1 cellular context compared by ENCODE assay signal in genomic region chr18:48488388-48488850, GRCh38.
TF ChIP-seq lines count a peak whose summit lies in the region.

No MANE protein-coding gene starts in this region.

TF ChIP-seq in HepG2, 621 proteins besides CTCF, POLR2A, EP300 and RAD21 (continued from another document and continues in another):
- TF ChIP-seq MNT (IDR thresholded peaks at IDR 0.05) (0 out of 2 replicates have a peak, but pooled peaks have one; percentile 29), ZNF614 (CRISPR knock-in tag; IDR thresholded peaks at IDR 0.05; ENCODE audit: borderline replicate concordance) (peak; percentile 85), SUZ12 (IDR thresholded peaks at IDR 0.05; ENCODE audit: low read depth, low read length) (no peak), AKNA (CRISPR knock-in tag; IDR thresholded peaks at IDR 0.05; ENCODE audit: borderline replicate concordance) (no peak), ZNF160 (CRISPR knock-in tag; IDR thresholded peaks at IDR 0.05) (no peak), ZNF501 (CRISPR knock-in tag; IDR thresholded peaks at IDR 0.05) (no peak; the same call in 1 of the 2 replicates), POGZ (CRISPR knock-in tag; IDR thresholded peaks at IDR 0.05) (peak; percentile 39; the same call in 1 of the 2 replicates), ZNF253 (CRISPR knock-in tag; IDR thresholded peaks at IDR 0.05; ENCODE audit: borderline replicate concordance) (no peak), ZNF562 (CRISPR knock-in tag; IDR thresholded peaks at IDR 0.05; ENCODE audit: borderline replicate concordance) (no peak), MXI1 (IDR thresholded peaks at IDR 0.05; ENCODE audit: borderline replicate concordance, low read depth, low read length) (0 out of 3 replicates have a peak, but pooled peaks have one; percentile 42), ZNF572 (CRISPR knock-in tag; IDR thresholded peaks at IDR 0.05) (no peak), HCFC1 (IDR thresholded peaks at IDR 0.05; ENCODE audit: low read depth, low read length) (no peak), SP2 (CRISPR knock-in tag; IDR thresholded peaks at IDR 0.05) (no peak), ARNT (IDR thresholded peaks at IDR 0.05) (no peak), SRSF1 (optimal IDR thresholded peaks at IDR 0.05; ENCODE audit: low read depth, low read length) (no peak), ZNF646 (CRISPR knock-in tag; IDR thresholded peaks at IDR 0.05) (no peak), FOXM1 (CRISPR knock-in tag; IDR thresholded peaks at IDR 0.05) (no peak), ZNF362 (CRISPR knock-in tag; IDR thresholded peaks at IDR 0.05; ENCODE audit: borderline replicate concordance) (no peak; the same call in 1 of the 2 replicates), MED13 (CRISPR knock-in tag; IDR thresholded peaks at IDR 0.05) (0 out of 2 replicates have a peak, but pooled peaks have one; percentile 45), SYNCRIP (IDR thresholded peaks at IDR 0.05; ENCODE audit: insufficient read depth, low read depth, low read length) (no peak), ZNF557 (CRISPR knock-in tag; IDR thresholded peaks at IDR 0.05) (0 out of 2 replicates have a peak, but pooled peaks have one; percentile 42), SCMH1 (CRISPR knock-in tag; IDR thresholded peaks at IDR 0.05; ENCODE audit: borderline replicate concordance) (no peak), KDM3A (CRISPR knock-in tag; IDR thresholded peaks at IDR 0.05; ENCODE audit: low read depth) (no peak), ATF7-NPFF (CRISPR knock-in tag; IDR thresholded peaks at IDR 0.05; ENCODE audit: low read depth) (no peak), IKZF4 (CRISPR knock-in tag; IDR thresholded peaks at IDR 0.05; ENCODE audit: borderline replicate concordance, low read depth, not compliant biosample characterization) (no peak), KAT2B (IDR thresholded peaks at IDR 0.05; ENCODE audit: borderline replicate concordance, low read depth, low read length) (no peak), ZNF75D (CRISPR knock-in tag; IDR thresholded peaks at IDR 0.05; ENCODE audit: borderline replicate concordance) (no peak), NFKBIZ (CRISPR knock-in tag; IDR thresholded peaks at IDR 0.05) (peak; percentile 65; the same call in 1 of the 2 replicates), ZNF296 (CRISPR knock-in tag; conservative IDR thresholded peaks at IDR 0.05) (no peak), MAF1 (CRISPR knock-in tag; IDR thresholded peaks at IDR 0.05; ENCODE audit: borderline replicate concordance) (0 out of 2 replicates have a peak, but pooled peaks have one; percentile 62), FIP1L1 (IDR thresholded peaks at IDR 0.05; ENCODE audit: borderline replicate concordance, insufficient read depth, low read depth, low read length) (no peak), RFX5 (IDR thresholded peaks at IDR 0.05; ENCODE audit: low read depth, low read length) (no peak), PBX3 (CRISPR knock-in tag; IDR thresholded peaks at IDR 0.05; ENCODE audit: borderline replicate concordance) (no peak), SSRP1 (CRISPR knock-in tag; IDR thresholded peaks at IDR 0.05) (no peak), DZIP1 (CRISPR knock-in tag; IDR thresholded peaks at IDR 0.05) (no peak), MTA1 (CRISPR knock-in tag; IDR thresholded peaks at IDR 0.05; ENCODE audit: borderline replicate concordance) (no peak)
- TF ChIP-seq, protein P1, sequence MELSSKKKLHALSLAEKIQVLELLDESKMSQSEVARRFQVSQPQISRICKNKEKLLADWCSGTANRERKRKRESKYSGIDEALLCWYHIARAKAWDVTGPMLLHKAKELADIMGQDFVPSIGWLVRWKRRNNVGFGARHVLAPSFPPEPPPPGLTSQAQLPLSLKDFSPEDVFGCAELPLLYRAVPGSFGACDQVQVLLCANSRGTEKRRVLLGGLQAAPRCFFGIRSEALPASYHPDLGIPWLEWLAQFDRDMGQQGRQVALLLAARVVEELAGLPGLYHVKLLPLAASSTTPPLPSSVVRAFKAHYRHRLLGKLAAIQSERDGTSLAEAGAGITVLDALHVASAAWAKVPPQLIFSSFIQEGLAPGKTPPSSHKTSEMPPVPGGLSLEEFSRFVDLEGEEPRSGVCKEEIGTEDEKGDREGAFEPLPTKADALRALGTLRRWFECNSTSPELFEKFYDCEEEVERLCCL (CRISPR knock-in tag; IDR thresholded peaks at IDR 0.05; ENCODE audit: borderline replicate concordance) = no peak
- TF ChIP-seq, protein P2, sequence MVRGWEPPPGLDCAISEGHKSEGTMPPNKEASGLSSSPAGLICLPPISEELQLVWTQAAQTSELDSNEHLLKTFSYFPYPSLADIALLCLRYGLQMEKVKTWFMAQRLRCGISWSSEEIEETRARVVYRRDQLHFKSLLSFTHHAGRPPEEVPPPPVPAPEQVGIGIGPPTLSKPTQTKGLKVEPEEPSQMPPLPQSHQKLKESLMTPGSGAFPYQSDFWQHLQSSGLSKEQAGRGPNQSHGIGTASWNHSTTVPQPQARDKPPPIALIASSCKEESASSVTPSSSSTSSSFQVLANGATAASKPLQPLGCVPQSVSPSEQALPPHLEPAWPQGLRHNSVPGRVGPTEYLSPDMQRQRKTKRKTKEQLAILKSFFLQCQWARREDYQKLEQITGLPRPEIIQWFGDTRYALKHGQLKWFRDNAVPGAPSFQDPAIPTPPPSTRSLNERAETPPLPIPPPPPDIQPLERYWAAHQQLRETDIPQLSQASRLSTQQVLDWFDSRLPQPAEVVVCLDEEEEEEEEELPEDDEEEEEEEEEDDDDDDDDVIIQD (CRISPR knock-in tag; IDR thresholded peaks at IDR 0.05; ENCODE audit: low read depth) = peak; percentile 56; the same call in 1 of the 2 replicates
